In genomic region chr5:167730656-167731055, GRCh38 we compare ENCODE assay signal across 14 cellular contexts.
"Had no signal": no experiment of that assay in that cellular context is flagged by ENCODE, and none has a peak within 500 bp of the region (broad histone marks: within the 10 kb centered on the region; RNA-seq: fewer than 3 reads in every experiment).

No MANE protein-coding gene starts in this region.

- H3K36me3 ChIP-seq: left lung, neutrophil, thyroid gland had no signal

- H3K4me3 ChIP-seq: left lung, thyroid gland had no signal

- H3K9me3 ChIP-seq: left lung, neutrophil, thyroid gland had no signal

- ATAC-seq: activated CD8-positive, alpha-beta T cell treated with anti-CD3 and anti-CD28 coated beads, Interleukin-2, amount 10 ng/mL, durations not matched to agents 7 days and 5 days; natural killer cell had no signal

- H3K27me3 ChIP-seq: left lung, neutrophil, thyroid gland had no signal

- H3K27ac ChIP-seq: left lung, neutrophil had no signal

- H3K4me1 ChIP-seq: left lung had no signal

- DNase-seq: activated CD4-positive, alpha-beta T cell treated with anti-CD3 and anti-CD28 coated beads for 4 hours; activated CD8-positive, alpha-beta memory T cell treated with anti-CD3 and anti-CD28 coated beads, Interleukin-2, amount 50 U/mL, for 4 hours; activated CD8-positive, alpha-beta T cell treated with anti-CD3 and anti-CD28 coated beads, Interleukin-2, amount 10 ng/mL, durations not matched to agents 7 days and 5 days; activated gamma-delta T cell; activated T-cell treated with anti-CD3 and anti-CD28 coated beads, Interleukin-2, amount 50 U/mL, for 48 hours; aorta; hippocampal formation; kidney; left lung; natural killer cell; small intestine; T-helper 2 cell; thyroid gland had no signal
